Comparison of ENCODE assay signal across 13 cellular contexts in genomic region chr5:141945511-141946024, GRCh38. TPM values are rescaled to one million over a fixed set of nuclear protein-coding genes. Genes with fewer than 3 reads are reported as not detected.
DNase-seq lines count a peak whose midpoint lies in the region; TF ChIP-seq lines count a peak whose summit lies in the region.
"Had no signal": no experiment of that assay in that cellular context is flagged by ENCODE, and none has a peak within 500 bp of the region (broad histone marks: within the 10 kb centered on the region; RNA-seq: fewer than 3 reads in every experiment).

No MANE protein-coding gene starts in this region.

- H2BK12ac ChIP-seq in neuronal stem cell (ENCODE audit: low read length), result no peak overlapping the region

- peak overlapping the region; percentile 89 for H2BK5ac ChIP-seq in neuronal stem cell (ENCODE audit: low read length)

- H3K79me2 ChIP-seq in OCI-LY7 (ENCODE audit: insufficient read depth, low read depth, low read length), result no peaks in the 10 kb centered on the region

- no peaks in the 10 kb centered on the region for H3K79me1 ChIP-seq in neuronal stem cell (ENCODE audit: low read depth, low read length)

- no peaks in the 10 kb centered on the region for H3K9me2 ChIP-seq in OCI-LY7 (ENCODE audit: insufficient read depth, low read length)

- peaks cover 10% of the 10 kb centered on the region for H3K4me1 Mint-ChIP-seq in activated T-cell treated with anti-CD3 and anti-CD28 coated beads, Interleukin-2, amount 50 U/mL, for 24 hours (ENCODE audit: low read depth)
- H3K4me1 Mint-ChIP-seq: nephron had no signal

- H4K8ac ChIP-seq in neuronal stem cell (ENCODE audit: low read depth, low read length), result peak overlapping the region; percentile 88

- BruUV-seq in OCI-LY7 (replicated peaks; lab: Mats Ljungman, UMichigan), result no TSS peak

- H2BK120ac ChIP-seq in neuronal stem cell (ENCODE audit: low read depth, low read length), result no peak overlapping the region

- in situ Hi-C loops in G401 (cut with HindIII; ENCODE audit: low sequenced_read_pairs), result no loop called here

- no peak overlapping the region for H3K4me2 ChIP-seq in neuronal stem cell (ENCODE audit: insufficient read depth, low read length, poor library complexity, severe bottlenecking)
- H3K4me2 ChIP-seq in OCI-LY7 (ENCODE audit: low read length), result no peak overlapping the region

- no peak overlapping the region for H3K4me3 ChIP-seq in iPS-20b (ENCODE audit: low read length)
- no peak overlapping the region for H3K4me3 ChIP-seq in neuronal stem cell (ENCODE audit: low read length in 2 of 2)
- H3K4me3 ChIP-seq in OCI-LY7 (ENCODE audit: low read depth, low read length, poor library complexity, severe bottlenecking), result no peak overlapping the region
- H3K4me3 ChIP-seq: breast epithelium had no signal

- POLR2A ChIA-PET in OCI-LY7 (lab: Charles Lee), result interaction anchor here (1.8 to 3.9 kb wide), 2 partner anchors 8 to 23 kb away, joined by 5 to 20 read pairs; partner anchors contain the start of gene DELE1

- H3K36me3 Mint-ChIP-seq in activated T-cell treated with anti-CD3 and anti-CD28 coated beads, Interleukin-2, amount 50 U/mL, for 24 hours (ENCODE audit: low read depth), result peaks cover 13% of the 10 kb centered on the region

- peak overlapping the region; percentile 81 for H3K23ac ChIP-seq in neuronal stem cell (ENCODE audit: low read depth, low read length, poor library complexity)

- no peak overlapping the region for H3K4me3 Mint-ChIP-seq in activated T-cell treated with anti-CD3 and anti-CD28 coated beads, Interleukin-2, amount 50 U/mL, for 24 hours
- H3K4me3 Mint-ChIP-seq: nephron had no signal

- H2AK5ac ChIP-seq in neuronal stem cell (ENCODE audit: low read depth, low read length), result peak overlapping the region; percentile 50

- TF ChIP-seq CTCF in OCI-LY7 (conservative IDR thresholded peaks at IDR 0.05; ENCODE audit: low read length), result no peak

- WGBS in neuronal stem cell (ENCODE audit: extremely low coverage in 2 of 2, insufficient read length in 2 of 2, insufficient replicate concordance in 1 of 2), 2 donors, result no CpG with 5 or more reads among the region's 25 CpGs

- peak overlapping the region; percentile 91 for H3K27ac ChIP-seq in caudate nucleus (ENCODE audit: low read depth, low read length)
- H3K27ac ChIP-seq in iPS-20b (ENCODE audit: low read length), result no peak overlapping the region
- H3K27ac ChIP-seq in neuronal stem cell (replicated peaks; ENCODE audit: low read length), result no peak overlapping the region
- H3K27ac ChIP-seq in OCI-LY7 (ENCODE audit: low read depth, low read length, poor library complexity, severe bottlenecking), result no peak overlapping the region

- H2AFZ ChIP-seq in neuronal stem cell (ENCODE audit: low read length), result peak overlapping the region; percentile 49
- no peak overlapping the region for H2AFZ ChIP-seq in OCI-LY7 (ENCODE audit: low read length)

- peak overlapping the region; percentile 66 for H3K14ac ChIP-seq in neuronal stem cell (ENCODE audit: low read length)

- H3K9me3 ChIP-seq in iPS-20b (ENCODE audit: insufficient read depth, low read depth, low read length), result no peaks in the 10 kb centered on the region
- H3K9me3 ChIP-seq in neuronal stem cell (replicated peaks in 1 of 2; ENCODE audit: control insufficient read depth in 2 of 2, insufficient read depth in 1 of 2, low read depth in 1 of 2, low read length in 2 of 2), result no peaks in the 10 kb centered on the region
- H3K9me3 ChIP-seq in OCI-LY7 (ENCODE audit: low read length), result no peaks in the 10 kb centered on the region
- H3K9me3 ChIP-seq: breast epithelium had no signal

- H2BK15ac ChIP-seq in neuronal stem cell (ENCODE audit: low read length), result peak overlapping the region; percentile 20

- no peaks in the 10 kb centered on the region for H3K9me3 Mint-ChIP-seq in activated T-cell treated with anti-CD3 and anti-CD28 coated beads, Interleukin-2, amount 50 U/mL, for 24 hours
- H3K9me3 Mint-ChIP-seq: nephron had no signal

- intact Hi-C loops in OCI-LY7 (cut with micrococcal nuclease; ENCODE audit: unreplicated experiment), result no loop called here

- no peaks in the 10 kb centered on the region for H3K4me1 ChIP-seq in iPS-20b (ENCODE audit: insufficient read depth, low read length)
- peaks cover 7% of the 10 kb centered on the region in 2 donors for H3K4me1 ChIP-seq in neuronal stem cell (ENCODE audit: control insufficient read depth in 2 of 2, insufficient read depth in 1 of 2, low read depth in 1 of 2, low read length in 2 of 2)
- no peaks in the 10 kb centered on the region for H3K4me1 ChIP-seq in OCI-LY7 (ENCODE audit: insufficient read depth, low read length, poor library complexity, severe bottlenecking)
- H3K4me1 ChIP-seq: breast epithelium had no signal

- H3K9ac ChIP-seq in iPS-20b (ENCODE audit: low read depth, low read length), result peak overlapping the region; percentile 39; the same call in 1 of the 2 replicates
- peak overlapping the region; percentile 61 for H3K9ac ChIP-seq in neuronal stem cell (ENCODE audit: low read depth, low read length, poor library complexity)

- no peaks in the 10 kb centered on the region for H3K36me3 ChIP-seq in iPS-20b (ENCODE audit: insufficient read depth, low read depth, low read length)
- H3K36me3 ChIP-seq in neuronal stem cell (replicated peaks in 1 of 2; ENCODE audit: control insufficient read depth in 2 of 2, insufficient read depth in 2 of 2, low read length in 2 of 2), result peaks cover under 1 to 9% of the 10 kb centered on the region in 2 donors
- H3K36me3 ChIP-seq in OCI-LY7 (ENCODE audit: insufficient read depth, low read length), result no peaks in the 10 kb centered on the region
- H3K36me3 ChIP-seq: breast epithelium had no signal

- H4K20me1 ChIP-seq in OCI-LY7 (ENCODE audit: insufficient read depth, low read length), result no peaks in the 10 kb centered on the region

- DNase-seq in G401 (ENCODE audit: low spot score) (peak; percentile 58), caudate nucleus (lab: John Stamatoyannopoulos, UW) (peak in 2 of 61 donors; percentile 17 to 46), neuronal stem cell (ENCODE audit: low spot score) (no peak), OCI-LY7 (ENCODE audit: low spot score) (no peak)
- no peak for DNase-seq in stimulated activated naive CD4-positive, alpha-beta T cell treated with Interleukin-2 at 50 U/mL for 16 hours (lab: John Stamatoyannopoulos, UW)
- DNase-seq in activated T-cell treated with anti-CD3 and anti-CD28 coated beads, Interleukin-2, amount 50 U/mL, for 24 hours, result no peak
- DNase-seq in stimulated activated CD4-positive, alpha-beta T cell treated with anti-CD3 and anti-CD28 coated beads, Interleukin-4, amount 100 ng/mL, for 1 hour, result no peak
- DNase-seq: NCI-H2171 treated with DMSO at 0.1 percent for 48 hours; stimulated activated CD8-positive, alpha-beta memory T cell treated with anti-CD3 and anti-CD28 coated beads, Interleukin-4, amount 100 ng/mL, for 48 hours; T-helper 1 cell had no signal

- no peak overlapping the region for H4K91ac ChIP-seq in neuronal stem cell (ENCODE audit: low read depth, low read length, poor library complexity)

- H3K4ac ChIP-seq in neuronal stem cell (ENCODE audit: low read length), result no peak overlapping the region

- no peaks in the 10 kb centered on the region for H3K27me3 Mint-ChIP-seq in activated T-cell treated with anti-CD3 and anti-CD28 coated beads, Interleukin-2, amount 50 U/mL, for 24 hours

- CTCF ChIA-PET in OCI-LY7 (lab: Charles Lee; ENCODE audit: unreplicated experiment), result no interaction called here

- H3K27ac Mint-ChIP-seq in activated T-cell treated with anti-CD3 and anti-CD28 coated beads, Interleukin-2, amount 50 U/mL, for 24 hours, result no peak overlapping the region
- H3K27ac Mint-ChIP-seq: nephron had no signal

- H3K18ac ChIP-seq in neuronal stem cell (ENCODE audit: low read length), result peak overlapping the region; percentile 91

- H3K27me3 ChIP-seq in iPS-20b (ENCODE audit: insufficient read depth, low read length) (no peaks in the 10 kb centered on the region), neuronal stem cell (ENCODE audit: control insufficient read depth in 3 of 3, insufficient read depth in 3 of 3, low read depth in 1 of 3, low read length in 3 of 3) (no peaks in the 10 kb centered on the region)
- H3K27me3 ChIP-seq: breast epithelium had no signal

RNA-seq across cellular contexts. Expression of gene PCDH12, which starts 12.4 kb away (rescaled TPM):
- total RNA-seq in G401 (2014; rRNA removed; shearing (Covaris generic)), result not detected in 2 replicates
- polyA plus RNA-seq in neuronal stem cell (2013, experiment 1 of 2), result not detected
- not detected for polyA plus RNA-seq in neuronal stem cell (2013, experiment 2 of 2)
- 0.03 TPM in 1 of 2 replicates, not detected in the other for total RNA-seq in OCI-LY7 (2014; rRNA removed; shearing (Covaris generic))
- total RNA-seq in OCI-LY7 (2022), result not detected in 2 replicates

RNA-seq across cellular contexts. Expression of gene DELE1, which starts 21.9 kb away (rescaled TPM):
- total RNA-seq in G401 (2014; rRNA removed; shearing (Covaris generic)), result 87.4 and 96.0 TPM in 2 replicates
- polyA plus RNA-seq in neuronal stem cell (2013, experiment 1 of 2), result 40.3 TPM
- polyA plus RNA-seq in neuronal stem cell (2013, experiment 2 of 2), result 38.7 TPM
- total RNA-seq in OCI-LY7 (2014; rRNA removed; shearing (Covaris generic)), result 67.9 and 81.2 TPM in 2 replicates
- total RNA-seq in OCI-LY7 (2022), result 78.5 and 89.4 TPM in 2 replicates

RNA-seq across cellular contexts. Expression of gene RNF14, which starts 23.3 kb away (rescaled TPM):
- 61.5 and 65.6 TPM in 2 replicates for total RNA-seq in G401 (2014; rRNA removed; shearing (Covaris generic))
- 17.5 TPM for polyA plus RNA-seq in neuronal stem cell (2013, experiment 1 of 2)
- polyA plus RNA-seq in neuronal stem cell (2013, experiment 2 of 2), result 17.1 TPM
- 23.7 and 31.7 TPM in 2 replicates for total RNA-seq in OCI-LY7 (2014; rRNA removed; shearing (Covaris generic))
- 41.1 and 41.9 TPM in 2 replicates for total RNA-seq in OCI-LY7 (2022)
